Comparison of ENCODE assay signal across 8 cellular contexts in genomic region chr17:75313941-75314550, GRCh38. TPM values are rescaled to one million over a fixed set of nuclear protein-coding genes. Genes with fewer than 3 reads are reported as not detected.
DNase-seq lines count a peak whose midpoint lies in the region; ATAC-seq, FAIRE-seq and TF ChIP-seq lines count a peak whose summit lies in the region.

No MANE protein-coding gene starts in this region.

- peak overlapping the region in 8 of 9 donors; percentile 44 to 81 (median 74) for H3K27ac Mint-ChIP-seq in naive thymus-derived CD4-positive, alpha-beta T cell
- no peak overlapping the region for H3K27ac Mint-ChIP-seq in mesothelial cell of epicardium
- H3K27ac Mint-ChIP-seq in activated CD4-positive, alpha-beta T cell treated with anti-CD3 and anti-CD28 coated beads, Interleukin-2, amount 10 ng/mL, durations not matched to agents 7 days and 5 days, result no peak overlapping the region

- H3K4me1 ChIP-seq in ascending aorta, result no peaks in the 10 kb centered on the region
- H3K4me1 ChIP-seq in naive thymus-derived CD4-positive, alpha-beta T cell (ENCODE audit: control insufficient read depth in 2 of 2, insufficient read depth in 2 of 2, low read length in 2 of 2), result peaks cover 0 to 13% of the 10 kb centered on the region in 2 donors

- no peaks in the 10 kb centered on the region for H3K27me3 ChIP-seq in ascending aorta
- H3K27me3 ChIP-seq in naive thymus-derived CD4-positive, alpha-beta T cell (ENCODE audit: control insufficient read depth in 2 of 2, insufficient read depth in 2 of 2, low read length in 2 of 2), result no peaks in the 10 kb centered on the region

- no peaks in the 10 kb centered on the region for H3K9me3 Mint-ChIP-seq in naive thymus-derived CD4-positive, alpha-beta T cell
- H3K9me3 Mint-ChIP-seq in mesothelial cell of epicardium, result no peaks in the 10 kb centered on the region
- no peaks in the 10 kb centered on the region for H3K9me3 Mint-ChIP-seq in activated CD4-positive, alpha-beta T cell treated with anti-CD3 and anti-CD28 coated beads, Interleukin-2, amount 10 ng/mL, durations not matched to agents 7 days and 5 days

- H3K4me1 Mint-ChIP-seq in naive thymus-derived CD4-positive, alpha-beta T cell, result peaks cover 4 to 22% (median 8%) of the 10 kb centered on the region in 7 donors
- H3K4me1 Mint-ChIP-seq in mesothelial cell of epicardium, result peaks cover 3% of the 10 kb centered on the region
- H3K4me1 Mint-ChIP-seq in activated CD4-positive, alpha-beta T cell treated with anti-CD3 and anti-CD28 coated beads, Interleukin-2, amount 10 ng/mL, durations not matched to agents 7 days and 5 days, result peaks cover 25% of the 10 kb centered on the region

- no peaks in the 10 kb centered on the region for H3K27me3 Mint-ChIP-seq in naive thymus-derived CD4-positive, alpha-beta T cell
- no peaks in the 10 kb centered on the region for H3K27me3 Mint-ChIP-seq in mesothelial cell of epicardium (ENCODE audit: low read depth)
- H3K27me3 Mint-ChIP-seq in activated CD4-positive, alpha-beta T cell treated with anti-CD3 and anti-CD28 coated beads, Interleukin-2, amount 10 ng/mL, durations not matched to agents 7 days and 5 days, result no peaks in the 10 kb centered on the region

- POLR2A ChIA-PET in naive thymus-derived CD4-positive, alpha-beta T cell (lab: Charles Lee), result no interaction called here
- POLR2A ChIA-PET in activated CD4-positive, alpha-beta T cell treated with anti-CD3 and anti-CD28 coated beads, Interleukin-2, amount 10 ng/mL, durations not matched to agents 7 days and 5 days (lab: Charles Lee), result no interaction called here

- no peak for TF ChIP-seq CTCF in GM12865 (IDR thresholded peaks at IDR 0.05; ENCODE audit: insufficient read depth, low read depth, low read length, missing control alignments)
- no peak for TF ChIP-seq CTCF in ascending aorta (IDR thresholded peaks at IDR 0.05)
- no peak for TF ChIP-seq CTCF in mesothelial cell of epicardium (IDR thresholded peaks at IDR 0.05; ENCODE audit: unreplicated experiment)

- peak overlapping the region in 3 of 10 donors; percentile 20 to 38 (median 25) for H3K4me3 Mint-ChIP-seq in naive thymus-derived CD4-positive, alpha-beta T cell
- H3K4me3 Mint-ChIP-seq in mesothelial cell of epicardium, result no peak overlapping the region
- H3K4me3 Mint-ChIP-seq in activated CD4-positive, alpha-beta T cell treated with anti-CD3 and anti-CD28 coated beads, Interleukin-2, amount 10 ng/mL, durations not matched to agents 7 days and 5 days, result no peak overlapping the region

- DNase-seq in GM12865 (ENCODE audit: low read depth) (peak; percentile 84), ascending aorta (ENCODE audit: low spot score in 2 of 2) (peak in 1 of 2 donors; percentile 30), RCC 7860 (ENCODE audit: low spot score) (no peak), mesothelial cell of epicardium (ENCODE audit: low spot score in 2 of 2, unreplicated experiment in 2 of 2) (no peak), NCI-H524 treated with DMSO at 0.1 percent for 48 hours (lab: John Stamatoyannopoulos, UW) (no peak)
- DNase-seq in naive thymus-derived CD4-positive, alpha-beta T cell, result no peak
- DNase-seq in activated CD4-positive, alpha-beta T cell treated with anti-CD3 and anti-CD28 coated beads, Interleukin-2, amount 10 ng/mL, durations not matched to agents 7 days and 5 days, result no peak

- no peak overlapping the region for H3K4me3 ChIP-seq in GM12865 (ENCODE audit: low read depth, low read length)
- H3K4me3 ChIP-seq in ascending aorta, result no peak overlapping the region
- no peak overlapping the region for H3K4me3 ChIP-seq in naive thymus-derived CD4-positive, alpha-beta T cell (ENCODE audit: low read length)

- H3K36me3 ChIP-seq in ascending aorta, result peaks cover 7 to 14% of the 10 kb centered on the region in 2 donors
- peaks cover 0 to 20% (median 0%) of the 10 kb centered on the region in 3 experiments for H3K36me3 ChIP-seq in naive thymus-derived CD4-positive, alpha-beta T cell (ENCODE audit: control insufficient read depth in 2 of 3, insufficient read depth in 3 of 3, low read length in 3 of 3)

- H3K36me3 Mint-ChIP-seq in naive thymus-derived CD4-positive, alpha-beta T cell, result peaks cover 0 to 4% (median 0%) of the 10 kb centered on the region in 5 donors
- H3K36me3 Mint-ChIP-seq in mesothelial cell of epicardium, result no peaks in the 10 kb centered on the region
- peaks cover 4% of the 10 kb centered on the region for H3K36me3 Mint-ChIP-seq in activated CD4-positive, alpha-beta T cell treated with anti-CD3 and anti-CD28 coated beads, Interleukin-2, amount 10 ng/mL, durations not matched to agents 7 days and 5 days (ENCODE audit: low read depth)

- no peaks in the 10 kb centered on the region for H3K9me3 ChIP-seq in ascending aorta
- no peaks in the 10 kb centered on the region for H3K9me3 ChIP-seq in naive thymus-derived CD4-positive, alpha-beta T cell (ENCODE audit: control insufficient read depth in 2 of 3, low read length in 3 of 3)

- peak; percentile 65 for ATAC-seq in HG03175 (IDR thresholded peaks at IDR 0.05; ENCODE audit: unreplicated experiment)
- peak; percentile 64 for ATAC-seq in naive thymus-derived CD4-positive, alpha-beta T cell

- intact Hi-C loops in ascending aorta (cut with DNase I), result no loop called here
- intact Hi-C loops in naive thymus-derived CD4-positive, alpha-beta T cell (cut with micrococcal nuclease), result no loop called here

- no peak for FAIRE-seq in RCC 7860 (lab: Jason Lieb, UNC)

- CTCF ChIA-PET in naive thymus-derived CD4-positive, alpha-beta T cell (lab: Charles Lee), result no interaction called here
- CTCF ChIA-PET in activated CD4-positive, alpha-beta T cell treated with anti-CD3 and anti-CD28 coated beads, Interleukin-2, amount 10 ng/mL, durations not matched to agents 7 days and 5 days (lab: Charles Lee), result interaction anchor here (1.4 to 1.6 kb wide), 2 partner anchors 9 to 12 kb away, joined by 4 to 6 read pairs; no protein-coding TSS in a partner anchor

- H3K27ac ChIP-seq in ascending aorta, result peak overlapping the region; percentile 11 to 26
- H3K27ac ChIP-seq in naive thymus-derived CD4-positive, alpha-beta T cell (ENCODE audit: low read depth, low read length), result no peak overlapping the region

RNA-seq across cellular contexts. Expression of gene SLC25A19, which starts 24.8 kb away (rescaled TPM):
- total RNA-seq in ascending aorta, result 1.3 TPM
- 10 to 100 TPM; 15.6 to 42.5 (median 21.1) TPM for total RNA-seq in naive thymus-derived CD4-positive, alpha-beta T cell
- 10 to 100 TPM; 13.0 to 15.5 TPM for polyA plus RNA-seq in naive thymus-derived CD4-positive, alpha-beta T cell
- 9.8 to 10.4 TPM (median 10.3 TPM) in 3 replicates for total RNA-seq in mesothelial cell of epicardium
- total RNA-seq in activated CD4-positive, alpha-beta T cell treated with anti-CD3 and anti-CD28 coated beads, Interleukin-2, amount 10 ng/mL, durations not matched to agents 7 days and 5 days, result 10 to 100 TPM; 27.6 to 30.5 TPM

RNA-seq across cellular contexts. Expression of gene MIF4GD, which starts 43.0 kb away (rescaled TPM):
- 32.4 TPM for total RNA-seq in ascending aorta
- 10 to 100 TPM; 26.9 to 39.4 (median 36.0) TPM for total RNA-seq in naive thymus-derived CD4-positive, alpha-beta T cell
- polyA plus RNA-seq in naive thymus-derived CD4-positive, alpha-beta T cell, result 10 to 100 TPM; 84.3 to 90.0 TPM
- total RNA-seq in mesothelial cell of epicardium, result 10.6 to 11.5 TPM (median 11.2 TPM) in 3 replicates
- total RNA-seq in activated CD4-positive, alpha-beta T cell treated with anti-CD3 and anti-CD28 coated beads, Interleukin-2, amount 10 ng/mL, durations not matched to agents 7 days and 5 days, result 10 to 100 TPM; 44.4 to 44.6 TPM

RNA-seq across cellular contexts. Expression of gene MRPS7, which starts 52.4 kb away (rescaled TPM):
- 24.1 TPM for total RNA-seq in ascending aorta
- total RNA-seq in naive thymus-derived CD4-positive, alpha-beta T cell, result 10 to 100 TPM; 29.2 to 70.1 (median 34.4) TPM
- polyA plus RNA-seq in naive thymus-derived CD4-positive, alpha-beta T cell, result 100 to 1,000 TPM; 129 to 135 TPM
- total RNA-seq in mesothelial cell of epicardium, result 44.2 to 49.2 TPM (median 45.3 TPM) in 3 replicates
- 10 to 100 TPM; 35.4 to 38.2 TPM for total RNA-seq in activated CD4-positive, alpha-beta T cell treated with anti-CD3 and anti-CD28 coated beads, Interleukin-2, amount 10 ng/mL, durations not matched to agents 7 days and 5 days

RNA-seq across cellular contexts. Expression of gene GGA3, which starts 52.6 kb away (rescaled TPM):
- total RNA-seq in ascending aorta (84.6 TPM), mesothelial cell of epicardium (54.6 to 61.2 TPM (median 58.3 TPM) in 3 replicates)
- total RNA-seq in naive thymus-derived CD4-positive, alpha-beta T cell, result 100 to 1,000 TPM in 2 of 5 experiments, 10 to 100 TPM in 3; 79.6 to 128 (median 87.4) TPM
- 10 to 100 TPM; 13.2 to 27.4 TPM for polyA plus RNA-seq in naive thymus-derived CD4-positive, alpha-beta T cell
- total RNA-seq in activated CD4-positive, alpha-beta T cell treated with anti-CD3 and anti-CD28 coated beads, Interleukin-2, amount 10 ng/mL, durations not matched to agents 7 days and 5 days, result 10 to 100 TPM; 80.2 to 86.1 TPM

Comparison
In these comparisons a context has a peak if more than half of its experiments do, and no peak if none do; other contexts are left out.
1. H3K27ac Mint-ChIP-seq: peak in naive thymus-derived CD4-positive, alpha-beta T cell (8 of 9); none in mesothelial cell of epicardium (single experiment) and activated CD4-positive, alpha-beta T cell treated with anti-CD3 and anti-CD28 coated beads, Interleukin-2, amount 10 ng/mL, durations not matched to agents 7 days and 5 days (single experiment).